ENCODE assay signal across 8 cellular contexts in the genomic region with DNA sequence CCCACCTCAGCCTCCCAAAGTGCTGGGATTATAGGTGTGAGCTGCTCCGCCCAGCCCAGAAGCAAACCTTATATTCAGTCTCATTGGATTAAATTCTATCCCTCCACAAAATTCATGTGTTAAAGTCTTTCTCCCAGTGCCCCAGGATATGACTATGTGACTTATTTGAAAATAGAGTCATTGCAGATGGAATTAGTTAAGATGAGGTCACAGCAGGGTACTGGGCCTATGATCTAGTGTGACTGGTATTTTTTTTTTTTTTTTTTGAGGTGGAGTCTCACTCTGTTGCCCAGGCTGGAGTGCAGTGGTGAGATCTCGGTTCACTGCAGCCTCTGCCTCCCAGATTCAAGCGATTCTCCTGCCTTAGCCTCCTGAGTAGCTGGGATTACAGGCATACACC. TPM values are rescaled to one million over a fixed set of nuclear protein-coding genes. Genes with fewer than 3 reads are reported as not detected.
DNase-seq lines count a peak whose midpoint lies in the region; ATAC-seq, FAIRE-seq and TF ChIP-seq lines count a peak whose summit lies in the region.
"Not testable (repeated sequence)": the region's sequence is repeated elsewhere in the genome, so short reads cannot be mapped to it uniquely, and the experiment has no call there.

No MANE protein-coding gene starts in this region.

- H3K27ac ChIP-seq in aorta (ENCODE audit: low read depth in 1 of 2, low read length in 2 of 2): not testable (repeated sequence)

- POLR2A ChIA-PET in BJ (lab: Charles Lee): not testable (repeated sequence)
- POLR2A ChIA-PET in activated CD4-positive, alpha-beta memory T cell treated with anti-CD3 and anti-CD28 coated beads for 36 hours (lab: Charles Lee): interaction anchor here (0.6 to 2.2 kb wide), 4 partner anchors 14 to 34 kb away, joined by 4 to 6 read pairs (median 4); no protein-coding TSS in a partner anchor
- POLR2A ChIA-PET in activated naive CD8-positive, alpha-beta T cell treated with anti-CD3 and anti-CD28 coated beads, Interleukin-2, amount 10 ng/mL, durations not matched to agents 7 days and 5 days (lab: Charles Lee): interaction anchor here (0.6 to 4.8 kb wide), 13 partner anchors 9 to 130 kb away, joined by 3 to 65 read pairs (median 7); partner anchors contain the start of genes COTL1 and KLHL36

- not testable (repeated sequence) for H3K4me3 ChIP-seq in BJ (ENCODE audit: low read depth, low read length); epithelial cell of esophagus (ENCODE audit: low read length); aorta (ENCODE audit: low read length in 2 of 2)

- ATAC-seq in activated naive CD8-positive, alpha-beta T cell treated with anti-CD3 and anti-CD28 coated beads, Interleukin-2, amount 10 ng/mL, durations not matched to agents 7 days and 5 days (ENCODE audit: low read depth); aorta (ENCODE audit: low FRiP score): not testable (repeated sequence)

- not testable (repeated sequence) for FAIRE-seq in H54 (lab: Jason Lieb, UNC)

- not testable (repeated sequence) for TF ChIP-seq POLR2A in H54 (IDR thresholded peaks at IDR 0.05; ENCODE audit: low read depth, low read length)

- not testable (repeated sequence) for H3K4me3 Mint-ChIP-seq in activated CD4-positive, alpha-beta memory T cell treated with anti-CD3 and anti-CD28 coated beads for 36 hours
- peak overlapping the region; percentile 64 for H3K4me3 Mint-ChIP-seq in activated naive CD8-positive, alpha-beta T cell treated with anti-CD3 and anti-CD28 coated beads, Interleukin-2, amount 10 ng/mL, durations not matched to agents 7 days and 5 days

- H3K36me3 Mint-ChIP-seq in activated CD4-positive, alpha-beta memory T cell treated with anti-CD3 and anti-CD28 coated beads for 36 hours: not testable (repeated sequence)
- H3K36me3 Mint-ChIP-seq in activated naive CD8-positive, alpha-beta T cell treated with anti-CD3 and anti-CD28 coated beads, Interleukin-2, amount 10 ng/mL, durations not matched to agents 7 days and 5 days: peaks cover 40% of the 10 kb centered on the region

- H3K36me3 ChIP-seq in BJ (ENCODE audit: control insufficient read depth, insufficient read depth, low read length); aorta (ENCODE audit: control insufficient read depth in 1 of 2, insufficient read depth in 2 of 2, low read length in 1 of 2): not testable (repeated sequence)

- H3K4me1 ChIP-seq in aorta (ENCODE audit: control insufficient read depth in 1 of 2, insufficient read depth in 2 of 2, low read length in 2 of 2): not testable (repeated sequence)

- CTCF ChIA-PET in BJ (lab: Yijun Ruan, JAX): interaction anchor here (1.0 to 3.7 kb wide), 2 partner anchors 104 to 208 kb away, joined by 3 to 15 read pairs; no protein-coding TSS in a partner anchor
- CTCF ChIA-PET in activated CD4-positive, alpha-beta memory T cell treated with anti-CD3 and anti-CD28 coated beads for 36 hours (lab: Charles Lee): interaction anchor here (0.6 to 1.5 kb wide), 6 partner anchors 10 to 413 kb away, joined by 3 to 5 read pairs (median 3); no protein-coding TSS in a partner anchor

- peaks cover 64% of the 10 kb centered on the region for H3K4me1 Mint-ChIP-seq in activated CD4-positive, alpha-beta memory T cell treated with anti-CD3 and anti-CD28 coated beads for 36 hours (ENCODE audit: low read depth)
- peaks cover 78% of the 10 kb centered on the region for H3K4me1 Mint-ChIP-seq in activated naive CD8-positive, alpha-beta T cell treated with anti-CD3 and anti-CD28 coated beads, Interleukin-2, amount 10 ng/mL, durations not matched to agents 7 days and 5 days

- not testable (repeated sequence) for TF ChIP-seq CTCF in BJ (IDR thresholded peaks at IDR 0.05; ENCODE audit: insufficient read depth, low read depth, low read length); epithelial cell of esophagus (IDR thresholded peaks at IDR 0.05; ENCODE audit: insufficient read depth, low read depth, low read length, missing control alignments)

- WGBS in aorta, 2 donors: 77 to 93% methylated on average over 3 of the region's 3 CpGs

- H3K27me3 ChIP-seq in BJ (ENCODE audit: control insufficient read depth, insufficient read depth, low read length); aorta (ENCODE audit: control insufficient read depth in 1 of 2, insufficient read depth in 2 of 2, low read length in 1 of 2): not testable (repeated sequence)

- not testable (repeated sequence) for H3K9me3 ChIP-seq in aorta (ENCODE audit: control insufficient read depth, low read length)

- intact Hi-C loops in activated CD4-positive, alpha-beta memory T cell treated with anti-CD3 and anti-CD28 coated beads for 36 hours (cut with micrococcal nuclease): loop anchor here (10.0 kb wide), 1 partner anchor 507 kb away; the partner anchor contains the start of gene KIAA0513
- intact Hi-C loops in aorta (cut with DNase I): not testable (repeated sequence)

- not testable (repeated sequence) for H3K27me3 Mint-ChIP-seq in activated CD4-positive, alpha-beta memory T cell treated with anti-CD3 and anti-CD28 coated beads for 36 hours; activated naive CD8-positive, alpha-beta T cell treated with anti-CD3 and anti-CD28 coated beads, Interleukin-2, amount 10 ng/mL, durations not matched to agents 7 days and 5 days

- peak overlapping the region; percentile 65 for H3K27ac Mint-ChIP-seq in activated CD4-positive, alpha-beta memory T cell treated with anti-CD3 and anti-CD28 coated beads for 36 hours
- peak overlapping the region; percentile 90 for H3K27ac Mint-ChIP-seq in activated naive CD8-positive, alpha-beta T cell treated with anti-CD3 and anti-CD28 coated beads, Interleukin-2, amount 10 ng/mL, durations not matched to agents 7 days and 5 days

- DNase-seq in BJ (ENCODE audit: low read depth) (peak; percentile 70), H54 (ENCODE audit: insufficient read length, low spot score) (peak; percentile 67), RKO (ENCODE audit: low spot score) (peak; percentile 74), epithelial cell of esophagus (ENCODE audit: low read depth) (peak; percentile 74), iris pigment epithelial cell (ENCODE audit: low read depth) (peak; percentile 59), aorta (peak; percentile 8 to 12)
- not testable (repeated sequence) for DNase-seq in activated CD4-positive, alpha-beta memory T cell treated with anti-CD3 and anti-CD28 coated beads for 36 hours; activated naive CD8-positive, alpha-beta T cell treated with anti-CD3 and anti-CD28 coated beads, Interleukin-2, amount 10 ng/mL, durations not matched to agents 7 days and 5 days

- not testable (repeated sequence) for H3K9me3 Mint-ChIP-seq in activated CD4-positive, alpha-beta memory T cell treated with anti-CD3 and anti-CD28 coated beads for 36 hours; activated naive CD8-positive, alpha-beta T cell treated with anti-CD3 and anti-CD28 coated beads, Interleukin-2, amount 10 ng/mL, durations not matched to agents 7 days and 5 days

RNA-seq across cellular contexts. Expression of gene MEAK7, which starts 13.8 kb away (rescaled TPM):
- polyA plus RNA-seq in BJ (2011; rRNA removed): 29.1 and 41.2 TPM in 2 replicates
- polyA minus RNA-seq in BJ (2011; rRNA and poly(A)+ RNA removed): 29.6 and 43.0 TPM in 2 replicates
- total RNA-seq in activated CD4-positive, alpha-beta memory T cell treated with anti-CD3 and anti-CD28 coated beads for 36 hours: 10 to 100 TPM; 12.9 to 13.6 TPM
- total RNA-seq in activated naive CD8-positive, alpha-beta T cell treated with anti-CD3 and anti-CD28 coated beads, Interleukin-2, amount 10 ng/mL, durations not matched to agents 7 days and 5 days: 10 to 100 TPM; 95.7 to 98.3 TPM
- total RNA-seq in aorta: 10 to 100 TPM; 17.4 to 23.9 TPM
- 1 to 10 TPM; 3.4 to 5.8 TPM for polyA plus RNA-seq in aorta
